ENCODE assay signal across 8 cellular contexts in the genomic region with DNA sequence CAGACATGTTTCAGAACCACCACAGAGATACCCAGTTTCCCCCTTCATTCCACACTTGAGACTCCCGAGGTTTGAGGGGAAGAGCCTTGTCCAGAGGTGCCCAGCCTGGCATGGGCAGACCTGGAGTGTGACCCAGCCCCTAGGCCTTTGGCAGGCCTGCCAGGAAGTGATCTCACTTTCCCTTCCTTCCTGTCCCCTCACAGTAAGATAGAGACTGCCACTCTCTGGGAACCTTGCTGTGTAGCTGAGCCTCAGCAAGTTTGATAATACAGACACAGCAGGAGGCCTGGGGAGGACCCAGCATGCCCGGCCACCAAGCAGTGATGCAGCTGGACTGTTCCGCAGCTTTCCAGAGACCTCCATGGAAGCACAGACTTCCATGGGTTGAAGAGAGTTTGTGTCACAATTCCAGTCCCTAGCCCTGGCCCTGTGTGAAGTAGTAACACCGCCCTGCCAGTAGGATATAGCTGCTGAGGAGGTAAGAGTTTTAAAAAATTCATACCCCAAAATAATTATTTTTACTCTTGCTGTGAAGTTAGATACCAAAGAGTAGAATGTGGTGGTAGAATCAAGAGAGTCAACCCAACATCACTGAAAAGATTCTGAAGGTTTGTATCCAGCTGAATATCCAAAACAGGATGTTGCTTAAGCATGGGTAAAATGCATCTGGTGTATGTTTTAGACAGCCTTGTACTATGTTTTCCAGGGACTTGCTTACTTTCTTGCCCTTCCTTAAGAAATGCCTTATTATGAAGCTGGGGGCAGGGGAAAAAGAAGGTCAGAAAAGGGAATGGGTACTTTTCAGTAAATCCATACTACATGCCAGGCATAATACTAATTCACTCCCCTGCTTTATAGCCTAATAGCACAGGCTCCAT. TPM values are rescaled to one million over a fixed set of nuclear protein-coding genes. Genes with fewer than 3 reads are reported as not detected.
DNase-seq lines count a peak whose midpoint lies in the region; ATAC-seq and TF ChIP-seq lines count a peak whose summit lies in the region.

No MANE protein-coding gene starts in this region.

- in situ Hi-C loops in G401 (cut with HindIII; ENCODE audit: low sequenced_read_pairs), result no loop called here

- H3K4me3 Mint-ChIP-seq in chondrocyte (ENCODE audit: unreplicated experiment) (no peak overlapping the region), natural killer cell (peak overlapping the region; percentile 37)

- H3K4me1 Mint-ChIP-seq in chondrocyte (ENCODE audit: low read depth) (peaks cover 26% of the 10 kb centered on the region), natural killer cell (peaks cover 12 to 23% of the 10 kb centered on the region in 2 donors)

- H3K27me3 ChIP-seq in MG63, result no peaks in the 10 kb centered on the region

- no peaks in the 10 kb centered on the region for H3K36me3 Mint-ChIP-seq in chondrocyte (ENCODE audit: low read depth)
- no peaks in the 10 kb centered on the region for H3K36me3 Mint-ChIP-seq in natural killer cell

- peak; percentile 62 for DNase-seq in MG63
- no peak for DNase-seq in chondrocyte (ENCODE audit: low spot score)
- no peak for DNase-seq in natural killer cell
- no peak for DNase-seq in NCI-H526 treated with DMSO at 0.1 percent for 48 hours (lab: John Stamatoyannopoulos, UW)
- no peak for DNase-seq in NCI-H446 treated with DMSO at 0.1 percent for 48 hours (lab: John Stamatoyannopoulos, UW)
- no peak for DNase-seq in G401 (ENCODE audit: low spot score)
- DNase-seq in NAMALWA (ENCODE audit: low spot score), result no peak

- TF ChIP-seq CTCF in chondrocyte (IDR thresholded peaks at IDR 0.05) (peak; percentile 51), natural killer cell (IDR thresholded peaks at IDR 0.05) (no peak)

- H3K4me3 ChIP-seq in MG63, result no peak overlapping the region

- no peaks in the 10 kb centered on the region for H3K27me3 Mint-ChIP-seq in chondrocyte (ENCODE audit: low read depth)
- H3K27me3 Mint-ChIP-seq in natural killer cell (ENCODE audit: low read depth in 2 of 2), result no peaks in the 10 kb centered on the region

- H3K9me3 ChIP-seq in MG63, result no peaks in the 10 kb centered on the region

- H3K27ac Mint-ChIP-seq in chondrocyte (ENCODE audit: unreplicated experiment) (peak overlapping the region; percentile 47), natural killer cell (peak overlapping the region; percentile 48 to 82)

- H3K9me3 Mint-ChIP-seq in chondrocyte (ENCODE audit: low read depth) (no peaks in the 10 kb centered on the region), natural killer cell (no peaks in the 10 kb centered on the region)

- ATAC-seq in GM18511 (IDR thresholded peaks at IDR 0.05; ENCODE audit: unreplicated experiment), result peak; percentile 63
- peak; percentile 46 to 77 (median 56) for ATAC-seq in natural killer cell

- H3K36me3 ChIP-seq in MG63, result peaks cover 16% of the 10 kb centered on the region

- intact Hi-C loops in natural killer cell (cut with micrococcal nuclease), result loop anchor here (5.0 kb wide), 1 partner anchor 76 kb away; a partner anchor contains a TSS

RNA-seq across cellular contexts. Expression of a gene that starts 16.3 kb away (rescaled TPM):
- total RNA-seq in MG63 (2014; rRNA removed; shearing (Covaris generic); ENCODE audit: low replicate concordance), result 73.0 and 79.2 TPM in 2 replicates
- total RNA-seq in chondrocyte (20.3 to 29.3 TPM (median 26.1 TPM) in 3 replicates), natural killer cell (1 to 10 TPM in 2 of 3 donors, under 1 TPM in 1; 0.82 to 1.5 (median 1.5) TPM)
- total RNA-seq in G401 (2014; rRNA removed; shearing (Covaris generic)), result 37.1 and 69.0 TPM in 2 replicates

RNA-seq across cellular contexts. Expression of a gene that starts 52.8 kb away (rescaled TPM):
- total RNA-seq in MG63 (2014; rRNA removed; shearing (Covaris generic); ENCODE audit: low replicate concordance), result 28.4 and 41.4 TPM in 2 replicates
- total RNA-seq in chondrocyte (10.6 to 12.1 TPM (median 11.4 TPM) in 3 replicates), natural killer cell (10 to 100 TPM; 71.7 to 94.2 (median 73.9) TPM)
- 30.6 and 47.6 TPM in 2 replicates for total RNA-seq in G401 (2014; rRNA removed; shearing (Covaris generic))
